Comparison of ENCODE assay signal across 8 cellular contexts in genomic region chr7:112550468-112551060, GRCh38.
A peak's percentile ranks its signal among the peaks of the same experiment; 100 is the strongest.
DNase-seq lines count a peak whose midpoint lies in the region; ATAC-seq, FAIRE-seq and TF ChIP-seq lines count a peak whose summit lies in the region.

No MANE protein-coding gene starts in this region.

- peak; percentile 87 for ATAC-seq in HG02840 (IDR thresholded peaks at IDR 0.05; ENCODE audit: low FRiP score, unreplicated experiment)
- no peak for ATAC-seq in activated CD8-positive, alpha-beta T cell treated with anti-CD3 and anti-CD28 coated beads, Interleukin-2, amount 10 ng/mL, durations not matched to agents 7 days and 5 days

- H3K9me3 Mint-ChIP-seq in activated CD8-positive, alpha-beta T cell treated with anti-CD3 and anti-CD28 coated beads, Interleukin-2, amount 10 ng/mL, durations not matched to agents 7 days and 5 days (ENCODE audit: insufficient read depth) = no peaks in the 10 kb centered on the region

- DNase-seq in COLO829 (ENCODE audit: low spot score) (peak; percentile 56), GM18507 (ENCODE audit: extremely low spot score, insufficient read length, low read depth) (peak; percentile 4), NCI-H2107 treated with DMSO at 0.1 percent for 48 hours (lab: John Stamatoyannopoulos, UW; ENCODE audit: unreplicated experiment) (peak; percentile 40), left ventricle myocardium inferior (no peak), 8988T (no peak)
- peak; percentile 54 for DNase-seq in activated CD8-positive, alpha-beta T cell treated with anti-CD3 and anti-CD28 coated beads, Interleukin-2, amount 10 ng/mL, durations not matched to agents 7 days and 5 days
- peak in 2 of 3 donors; percentile 7 to 25 for DNase-seq in stimulated activated CD4-positive, alpha-beta T cell treated with anti-CD3 and anti-CD28 coated beads, TNF-alpha, amount 100 ng/mL, for 48 hours (ENCODE audit: low read depth in 3 of 3)

- no peak overlapping the region for H3K4me3 ChIP-seq in left ventricle myocardium inferior

- H3K27ac Mint-ChIP-seq in activated CD8-positive, alpha-beta T cell treated with anti-CD3 and anti-CD28 coated beads, Interleukin-2, amount 10 ng/mL, durations not matched to agents 7 days and 5 days = no peak overlapping the region

- no peaks in the 10 kb centered on the region for H3K9me3 ChIP-seq in left ventricle myocardium inferior (replicated peaks)

- intact Hi-C loops in left ventricle myocardium inferior (cut with micrococcal nuclease) = loop anchor here (5.0 kb wide), 1 partner anchor 872 kb away; no protein-coding TSS in a partner anchor

- peak; percentile 61 for FAIRE-seq in GM18507 (lab: Jason Lieb, UNC)

- H3K27me3 Mint-ChIP-seq in activated CD8-positive, alpha-beta T cell treated with anti-CD3 and anti-CD28 coated beads, Interleukin-2, amount 10 ng/mL, durations not matched to agents 7 days and 5 days (ENCODE audit: low read depth) = peaks cover 5% of the 10 kb centered on the region

- peaks cover 9% of the 10 kb centered on the region for H3K27me3 ChIP-seq in left ventricle myocardium inferior (ENCODE audit: low read depth)

- POLR2A ChIA-PET in activated CD8-positive, alpha-beta T cell treated with anti-CD3 and anti-CD28 coated beads, Interleukin-2, amount 10 ng/mL, durations not matched to agents 7 days and 5 days (lab: Charles Lee) = no interaction called here

- H3K27ac ChIP-seq in left ventricle myocardium inferior (replicated peaks) = no peak overlapping the region

- H3K4me1 Mint-ChIP-seq in activated CD8-positive, alpha-beta T cell treated with anti-CD3 and anti-CD28 coated beads, Interleukin-2, amount 10 ng/mL, durations not matched to agents 7 days and 5 days (ENCODE audit: low read depth) = no peaks in the 10 kb centered on the region

- no peaks in the 10 kb centered on the region for H3K4me1 ChIP-seq in left ventricle myocardium inferior

- H3K36me3 Mint-ChIP-seq in activated CD8-positive, alpha-beta T cell treated with anti-CD3 and anti-CD28 coated beads, Interleukin-2, amount 10 ng/mL, durations not matched to agents 7 days and 5 days (ENCODE audit: low read depth) = no peaks in the 10 kb centered on the region

- H3K36me3 ChIP-seq in left ventricle myocardium inferior = no peaks in the 10 kb centered on the region

- TF ChIP-seq CTCF in left ventricle myocardium inferior (IDR thresholded peaks at IDR 0.05; ENCODE audit: borderline replicate concordance) = peak; percentile 96

- no peak overlapping the region for H3K4me3 Mint-ChIP-seq in activated CD8-positive, alpha-beta T cell treated with anti-CD3 and anti-CD28 coated beads, Interleukin-2, amount 10 ng/mL, durations not matched to agents 7 days and 5 days

- CTCF ChIA-PET in activated CD8-positive, alpha-beta T cell treated with anti-CD3 and anti-CD28 coated beads, Interleukin-2, amount 10 ng/mL, durations not matched to agents 7 days and 5 days (lab: Charles Lee) = interaction anchor here (0.7 to 2.6 kb wide), 14 partner anchors 8 to 876 kb away, joined by 3 to 17 read pairs (median 4); a partner anchor contains a TSS

Comparison
In these comparisons a context has a peak if more than half of its experiments do, and no peak if none do; other contexts are left out.
1. DNase-seq: peak in COLO829 (single experiment), GM18507 (single experiment), NCI-H2107 treated with DMSO at 0.1 percent for 48 hours (single experiment), activated CD8-positive, alpha-beta T cell treated with anti-CD3 and anti-CD28 coated beads, Interleukin-2, amount 10 ng/mL, durations not matched to agents 7 days and 5 days (single experiment) and stimulated activated CD4-positive, alpha-beta T cell treated with anti-CD3 and anti-CD28 coated beads, TNF-alpha, amount 100 ng/mL, for 48 hours (2 of 3); none in left ventricle myocardium inferior (single experiment) and 8988T (single experiment).